In the genomic region with DNA sequence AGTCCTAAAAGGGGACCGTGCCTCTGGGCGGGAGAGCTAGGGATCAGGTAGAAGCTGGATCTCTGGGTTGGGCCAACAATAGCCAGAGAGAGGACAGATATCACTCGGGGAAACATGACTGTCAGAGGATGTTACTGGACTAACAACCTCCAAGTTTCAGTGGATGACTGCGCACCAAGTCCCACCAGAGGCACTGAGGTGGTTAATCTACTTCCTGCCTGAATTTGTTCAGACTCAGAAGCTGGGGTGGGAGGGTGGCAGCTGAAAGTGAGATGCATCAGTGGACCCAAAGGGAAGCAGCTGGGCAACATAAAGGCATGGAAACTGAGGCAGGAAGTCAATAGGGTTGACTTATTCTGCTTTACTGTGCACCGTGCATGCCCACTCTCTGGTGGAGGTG, we compare ENCODE assay signal across 13 cellular contexts.
DNase-seq lines count a peak whose midpoint lies in the region; ATAC-seq, FAIRE-seq and TF ChIP-seq lines count a peak whose summit lies in the region.
"Had no signal": no experiment of that assay in that cellular context is flagged by ENCODE, and none has a peak within 500 bp of the region (broad histone marks: within the 10 kb centered on the region; RNA-seq: fewer than 3 reads in every experiment).

No MANE protein-coding gene starts in this region.

- H3K4me3 ChIP-seq in bronchial epithelial cell (ENCODE audit: low read depth, low read length) (no peak overlapping the region), mammary epithelial cell (replicated peaks in 1 of 3; ENCODE audit: insufficient read depth in 1 of 3, low read depth in 2 of 3, low read length in 3 of 3) (no peak overlapping the region)
- H3K4me3 ChIP-seq: lung, prostate gland, tibial nerve had no signal

- CTCF ChIA-PET in mammary epithelial cell (lab: Charles Lee; ENCODE audit: low non-redundant PET): no interaction called here

- no peaks in the 10 kb centered on the region for H3K4me1 ChIP-seq in mammary epithelial cell (ENCODE audit: insufficient read depth, low read length)
- H3K4me1 ChIP-seq: prostate gland, tibial nerve had no signal

- no peaks in the 10 kb centered on the region for H3K79me2 ChIP-seq in mammary epithelial cell (ENCODE audit: insufficient read depth, low read length)

- no peak overlapping the region for H2AFZ ChIP-seq in mammary epithelial cell (ENCODE audit: low read depth, low read length)

- FAIRE-seq in bronchial epithelial cell (lab: Jason Lieb, UNC): peak; percentile 43

- H3K4me1 Mint-ChIP-seq in T-helper 2 cell treated with Interferon-gamma antibody and Interleukin-4, amounts not matched to agents 5 μg/mL and 100 μg/mL, for 36 hours (ENCODE audit: low read depth): peaks cover 16% of the 10 kb centered on the region

- 94% methylated on average over 5 of the region's 5 CpGs for WGBS in mammary epithelial cell (ENCODE audit: low coverage, missing lambda C conversion rate)

- H3K27ac Mint-ChIP-seq in T-helper 2 cell treated with Interferon-gamma antibody and Interleukin-4, amounts not matched to agents 5 μg/mL and 100 μg/mL, for 36 hours: no peak overlapping the region

- no peaks in the 10 kb centered on the region for H3K36me3 Mint-ChIP-seq in T-helper 2 cell treated with Interferon-gamma antibody and Interleukin-4, amounts not matched to agents 5 μg/mL and 100 μg/mL, for 36 hours (ENCODE audit: low read depth)
- H3K36me3 Mint-ChIP-seq: IgD-negative memory B cell had no signal

- ATAC-seq in GM18502 (IDR thresholded peaks at IDR 0.05; ENCODE audit: poor library complexity, unreplicated experiment) (peak; percentile 76), GM19467 (IDR thresholded peaks at IDR 0.05; ENCODE audit: unreplicated experiment) (peak; percentile 73), HG03432 (IDR thresholded peaks at IDR 0.05; ENCODE audit: unreplicated experiment) (peak; percentile 58)

- BruUV-seq in mammary epithelial cell (replicated peaks; lab: Mats Ljungman, UMichigan): no TSS peak

- DNase-seq in bronchial epithelial cell (ENCODE audit: low read depth) (no peak), DMS153 (lab: John Stamatoyannopoulos, UW) (no peak), D341Med (ENCODE audit: low spot score) (no peak), mammary epithelial cell (no peak)
- DNase-seq in T-helper 2 cell treated with Interferon-gamma antibody and Interleukin-4, amounts not matched to agents 5 μg/mL and 100 μg/mL, for 36 hours (ENCODE audit: low spot score): no peak
- DNase-seq: aorta had no signal

- H3K27me3 Mint-ChIP-seq in T-helper 2 cell treated with Interferon-gamma antibody and Interleukin-4, amounts not matched to agents 5 μg/mL and 100 μg/mL, for 36 hours (ENCODE audit: low read depth): peaks cover 14% of the 10 kb centered on the region

- no peaks in the 10 kb centered on the region for H3K9me3 ChIP-seq in mammary epithelial cell (replicated peaks; ENCODE audit: insufficient read depth, low read length)
- H3K9me3 ChIP-seq: prostate gland, tibial nerve had no signal

- H3K36me3 ChIP-seq in bronchial epithelial cell (ENCODE audit: control insufficient read depth, insufficient read depth, low read length) (no peaks in the 10 kb centered on the region), mammary epithelial cell (ENCODE audit: insufficient read depth, low read length) (no peaks in the 10 kb centered on the region)
- H3K36me3 ChIP-seq: prostate gland, tibial nerve had no signal

- no peak overlapping the region for H3K4me3 Mint-ChIP-seq in T-helper 2 cell treated with Interferon-gamma antibody and Interleukin-4, amounts not matched to agents 5 μg/mL and 100 μg/mL, for 36 hours

- H3K9ac ChIP-seq in mammary epithelial cell (ENCODE audit: insufficient read depth, low read length): no peak overlapping the region

- H3K4me2 ChIP-seq in mammary epithelial cell (ENCODE audit: insufficient read depth, low read depth, low read length): no peak overlapping the region

- no peak overlapping the region for H3K27ac ChIP-seq in mammary epithelial cell (ENCODE audit: insufficient read depth, low read depth, low read length)
- H3K27ac ChIP-seq: prostate gland, tibial nerve had no signal

- H4K20me1 ChIP-seq in mammary epithelial cell (ENCODE audit: insufficient read depth, low read length): no peaks in the 10 kb centered on the region

- no peaks in the 10 kb centered on the region for H3K27me3 ChIP-seq in bronchial epithelial cell (ENCODE audit: control insufficient read depth, insufficient read depth, low read length)
- H3K27me3 ChIP-seq in mammary epithelial cell (ENCODE audit: insufficient read depth, low read length): no peaks in the 10 kb centered on the region
- H3K27me3 ChIP-seq: tibial nerve had no signal

- intact Hi-C loops in mammary epithelial cell (cut with micrococcal nuclease): no loop called here

- dilution Hi-C loops in mammary epithelial cell (cut with HindIII; ENCODE audit: low sequenced_read_pairs): no loop called here

- H3K9me3 Mint-ChIP-seq in T-helper 2 cell treated with Interferon-gamma antibody and Interleukin-4, amounts not matched to agents 5 μg/mL and 100 μg/mL, for 36 hours: no peaks in the 10 kb centered on the region

- TF ChIP-seq CTCF in bronchial epithelial cell (IDR thresholded peaks at IDR 0.05; ENCODE audit: insufficient read depth, low read length, severe bottlenecking) (no peak), mammary epithelial cell (conservative IDR thresholded peaks at IDR 0.05 in 1 of 2, IDR thresholded peaks at IDR 0.05 in 1 of 2; ENCODE audit: extremely low read depth in 1 of 2, insufficient read depth in 1 of 2, low read depth in 1 of 2, low read length in 2 of 2) (no peak)

- in situ Hi-C loops in mammary epithelial cell (cut with MboI; ENCODE audit: low sequenced_read_pairs in 2 of 2): no loop called here
